In the genomic region with DNA sequence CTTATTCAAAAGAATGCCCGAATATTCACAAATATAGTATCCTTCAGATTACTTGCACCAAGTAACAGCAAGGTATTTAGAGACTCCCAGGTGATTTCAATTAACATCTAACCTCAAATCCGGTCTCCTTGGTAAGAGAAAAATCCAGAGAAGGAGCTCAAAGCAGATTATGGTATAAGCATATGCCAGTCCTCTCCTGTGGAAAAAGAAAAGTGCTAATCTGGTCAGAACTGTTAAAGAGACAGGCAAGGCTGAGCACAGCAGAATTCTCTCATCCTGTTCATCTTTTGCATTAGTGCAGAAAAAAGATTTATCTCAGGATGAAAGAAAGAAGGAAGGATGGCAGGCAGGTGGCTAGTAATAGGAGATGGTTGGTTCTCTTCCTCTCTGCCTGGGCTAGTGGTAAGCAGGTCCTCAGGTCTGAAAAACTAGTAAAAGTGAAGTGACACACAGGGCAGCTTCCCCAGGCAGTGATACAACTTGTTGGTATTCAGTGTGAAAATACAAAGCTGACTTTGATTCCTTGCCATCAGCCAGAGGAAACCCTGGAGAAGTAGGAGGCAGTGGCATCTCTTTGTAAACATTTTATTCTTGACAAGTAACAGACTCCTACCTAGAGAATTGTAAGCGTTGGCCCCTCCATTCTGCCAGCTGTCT, we compare ENCODE assay signal across 16 cellular contexts. TPM values are rescaled to one million over a fixed set of nuclear protein-coding genes. Genes with fewer than 3 reads are reported as not detected.
A peak's percentile ranks its signal among the peaks of the same experiment; 100 is the strongest.
DNase-seq lines count a peak whose midpoint lies in the region; ATAC-seq, FAIRE-seq and TF ChIP-seq lines count a peak whose summit lies in the region.
"Had no signal": no experiment of that assay in that cellular context is flagged by ENCODE, and none has a peak within 500 bp of the region (broad histone marks: within the 10 kb centered on the region; RNA-seq: fewer than 3 reads in every experiment).

No MANE protein-coding gene starts in this region.

- H3F3A ChIP-seq in MM.1S (ENCODE audit: insufficient read depth, low read length) = peaks cover 18% of the 10 kb centered on the region

- no peaks in the 10 kb centered on the region for H3K9me3 ChIP-seq in MM.1S (replicated peaks; ENCODE audit: insufficient read depth, low read length)
- H3K9me3 ChIP-seq: sigmoid colon had no signal

- no peaks in the 10 kb centered on the region for H3K36me3 Mint-ChIP-seq in neural crest cell (ENCODE audit: low read depth)

- H3K9ac ChIP-seq in MM.1S (ENCODE audit: low read length) = no peak overlapping the region

- H3K4me2 ChIP-seq in MM.1S (ENCODE audit: low read depth, low read length) = peak overlapping the region; percentile 68

- H4K20me1 ChIP-seq in MM.1S (ENCODE audit: insufficient read depth, low read length) = no peaks in the 10 kb centered on the region

- H3K36me3 ChIP-seq in MM.1S (replicated peaks; ENCODE audit: insufficient read depth, low read length) (no peaks in the 10 kb centered on the region), brain microvascular endothelial cell (replicated peaks) (no peaks in the 10 kb centered on the region)
- H3K36me3 ChIP-seq: sigmoid colon had no signal

- in situ Hi-C loops in brain microvascular endothelial cell (cut with HindIII; ENCODE audit: low pct_ligation_motif_present, low sequenced_read_pairs) = no loop called here

- H3K27ac Mint-ChIP-seq in neural crest cell (ENCODE audit: unreplicated experiment) = peak overlapping the region; percentile 15
- H3K27ac Mint-ChIP-seq: activated CD8-positive, alpha-beta memory T cell treated with anti-CD3 and anti-CD28 coated beads, Interleukin-2, amount 10 ng/mL, durations not matched to agents 7 days and 5 days had no signal

- ATAC-seq in HG03139 (IDR thresholded peaks at IDR 0.05; ENCODE audit: unreplicated experiment) = no peak
- ATAC-seq: activated CD8-positive, alpha-beta memory T cell treated with anti-CD3 and anti-CD28 coated beads, Interleukin-2, amount 10 ng/mL, durations not matched to agents 7 days and 5 days had no signal

- peaks cover 84% of the 10 kb centered on the region for H3K79me2 ChIP-seq in MM.1S (ENCODE audit: low read length)

- TF ChIP-seq CTCF in D721Med (IDR thresholded peaks at IDR 0.05; ENCODE audit: insufficient read depth, missing control alignments) = no peak
- no peak for TF ChIP-seq CTCF in MM.1S (IDR thresholded peaks at IDR 0.05; ENCODE audit: low read length)
- no peak for TF ChIP-seq CTCF in brain microvascular endothelial cell (IDR thresholded peaks at IDR 0.05; ENCODE audit: low read depth, low read length, missing control alignments)
- no peak for TF ChIP-seq CTCF in neural crest cell (conservative IDR thresholded peaks at IDR 0.05)

- H3K27ac ChIP-seq in MM.1S (ENCODE audit: low read length) (peak overlapping the region; percentile 34; the same call in 1 of the 2 replicates), brain microvascular endothelial cell (no peak overlapping the region)
- H3K27ac ChIP-seq: dorsolateral prefrontal cortex had no signal

- H2AFZ ChIP-seq in MM.1S (ENCODE audit: low read length) = no peak overlapping the region

- DNase-seq in D721Med (ENCODE audit: insufficient read length, low spot score) (no peak), MM.1S (no peak), brain microvascular endothelial cell (peak; percentile 45), neural crest cell (ENCODE audit: low read depth, low spot score) (no peak), RPMI8226 (no peak)
- no peak for DNase-seq in activated effector memory CD4-positive, alpha-beta T cell treated with Interleukin-2 at 50 U/mL for 16 hours
- DNase-seq: activated CD8-positive, alpha-beta memory T cell treated with anti-CD3 and anti-CD28 coated beads, Interleukin-2, amount 10 ng/mL, durations not matched to agents 7 days and 5 days; DMS 273 treated with DMSO at 0.1 percent for 48 hours; dorsolateral prefrontal cortex; NCI-H1105 treated with DMSO at 0.1 percent for 48 hours; NCI-H748 treated with DMSO at 0.1 percent for 48 hours; Right ventricle myocardium superior; sigmoid colon had no signal

- H3K27me3 Mint-ChIP-seq in neural crest cell (ENCODE audit: low read depth) = no peaks in the 10 kb centered on the region
- H3K27me3 Mint-ChIP-seq: activated CD8-positive, alpha-beta memory T cell treated with anti-CD3 and anti-CD28 coated beads, Interleukin-2, amount 10 ng/mL, durations not matched to agents 7 days and 5 days had no signal

- H3K4me3 Mint-ChIP-seq in neural crest cell = no peak overlapping the region
- H3K4me3 Mint-ChIP-seq: activated CD8-positive, alpha-beta memory T cell treated with anti-CD3 and anti-CD28 coated beads, Interleukin-2, amount 10 ng/mL, durations not matched to agents 7 days and 5 days had no signal

- FAIRE-seq in D721Med (lab: Jason Lieb, UNC) = peak; percentile 94
- FAIRE-seq: HTR-8/SVneo, TTC549 had no signal

- no peaks in the 10 kb centered on the region for H3K9me3 Mint-ChIP-seq in neural crest cell

- no peaks in the 10 kb centered on the region for H3K9me2 ChIP-seq in MM.1S (replicated peaks; ENCODE audit: insufficient read depth, low read length)

- H3K27me3 ChIP-seq in MM.1S (replicated peaks; ENCODE audit: insufficient read depth, low read length) = no peaks in the 10 kb centered on the region
- H3K27me3 ChIP-seq in brain microvascular endothelial cell (replicated peaks) = no peaks in the 10 kb centered on the region
- H3K27me3 ChIP-seq: dorsolateral prefrontal cortex, sigmoid colon had no signal

- H3K4me1 ChIP-seq in MM.1S (ENCODE audit: low read length) = peaks cover 24% of the 10 kb centered on the region

- H3K4me3 ChIP-seq in MM.1S (ENCODE audit: low read length) (no peak overlapping the region), brain microvascular endothelial cell (ENCODE audit: low read depth, low read length) (no peak overlapping the region)
- H3K4me3 ChIP-seq: dorsolateral prefrontal cortex, sigmoid colon had no signal

- H3K4me1 Mint-ChIP-seq in neural crest cell = peaks cover 28% of the 10 kb centered on the region

RNA-seq across cellular contexts. Expression of gene ATXN7, which starts 14.2 kb away (rescaled TPM):
- 21.7 and 22.0 TPM in 2 replicates for total RNA-seq in neural crest cell

RNA-seq across cellular contexts. Expression of gene THOC7, which starts 14.3 kb away (rescaled TPM):
- total RNA-seq in neural crest cell = 59.2 and 66.2 TPM in 2 replicates

RNA-seq across cellular contexts. Expression of gene SCAANT1, which starts 34.3 kb away (rescaled TPM):
- not detected in 2 replicates for total RNA-seq in neural crest cell
- total RNA-seq: Right ventricle myocardium superior, sigmoid colon had no signal

RNA-seq across cellular contexts. Expression of gene C3orf49, which starts 58.8 kb away (rescaled TPM):
- not detected in 2 replicates for total RNA-seq in neural crest cell
- total RNA-seq: activated CD8-positive, alpha-beta memory T cell treated with anti-CD3 and anti-CD28 coated beads, Interleukin-2, amount 10 ng/mL, durations not matched to agents 7 days and 5 days; dorsolateral prefrontal cortex; Right ventricle myocardium superior; sigmoid colon had no signal
